ENCODE assay signal across 17 cellular contexts in genomic region chr1:8091691-8092090, GRCh38.
DNase-seq lines count a peak whose midpoint lies in the region; ATAC-seq, FAIRE-seq and TF ChIP-seq lines count a peak whose summit lies in the region.
"Had no signal": no experiment of that assay in that cellular context is flagged by ENCODE, and none has a peak within 500 bp of the region (broad histone marks: within the 10 kb centered on the region; RNA-seq: fewer than 3 reads in every experiment).

No MANE protein-coding gene starts in this region.

- FAIRE-seq in astrocyte (lab: Jason Lieb, UNC) (no peak), keratinocyte (lab: Jason Lieb, UNC) (no peak)

- H3K36me3 ChIP-seq in ACC112 (ENCODE audit: insufficient read depth, low read length) (no peaks in the 10 kb centered on the region), astrocyte (ENCODE audit: insufficient read depth, low read length) (no peaks in the 10 kb centered on the region), keratinocyte (ENCODE audit: control insufficient read depth in 2 of 2, extremely low read depth in 1 of 2, insufficient read depth in 2 of 2, low read length in 2 of 2) (no peaks in the 10 kb centered on the region), Karpas-422 (ENCODE audit: insufficient read depth, low read length) (no peaks in the 10 kb centered on the region)
- H3K36me3 ChIP-seq: neural progenitor cell, upper lobe of left lung had no signal

- DNase-seq in LHCN-M2 (ENCODE audit: low read depth) (peak; percentile 82), astrocyte (ENCODE audit: low read depth) (peak; percentile 56), keratinocyte (ENCODE audit: low read depth, low spot score) (no peak), left ventricle myocardium superior (no peak), NCI-H1694 (lab: John Stamatoyannopoulos, UW) (no peak), Karpas-422 (no peak)
- DNase-seq: activated CD8-positive, alpha-beta memory T cell treated with anti-CD3 and anti-CD28 coated beads, Interleukin-2, amount 10 ng/mL, durations not matched to agents 7 days and 5 days; CD4-positive, alpha-beta memory T cell; endodermal cell; NCI-H187 treated with DMSO at 0.1 percent for 48 hours; NCI-H446 treated with DMSO at 0.1 percent for 48 hours; upper lobe of left lung had no signal

- no peaks in the 10 kb centered on the region for H3K9me3 ChIP-seq in astrocyte (ENCODE audit: insufficient read depth, low read depth, low read length)
- H3K9me3 ChIP-seq in keratinocyte (ENCODE audit: control insufficient read depth, low read depth, low read length) = no peaks in the 10 kb centered on the region
- H3K9me3 ChIP-seq in Karpas-422 (ENCODE audit: low read length) = no peaks in the 10 kb centered on the region
- H3K9me3 ChIP-seq: upper lobe of left lung had no signal

- H3K79me2 ChIP-seq in ACC112 (ENCODE audit: control insufficient read depth, insufficient read depth, low read length, unreplicated experiment) (no peaks in the 10 kb centered on the region), astrocyte (ENCODE audit: insufficient read depth, low read length) (no peaks in the 10 kb centered on the region), keratinocyte (ENCODE audit: control insufficient read depth, insufficient read depth, low read length) (no peaks in the 10 kb centered on the region), Karpas-422 (ENCODE audit: low read length) (no peaks in the 10 kb centered on the region)

- H2AFZ ChIP-seq in ACC112 (ENCODE audit: low read length, unreplicated experiment) (no peak overlapping the region), astrocyte (ENCODE audit: low read depth, low read length) (no peak overlapping the region), keratinocyte (ENCODE audit: control insufficient read depth, low read length) (no peak overlapping the region), Karpas-422 (ENCODE audit: low read length) (no peak overlapping the region)
- H2AFZ ChIP-seq: neural progenitor cell had no signal

- H3K27ac Mint-ChIP-seq in astrocyte (ENCODE audit: unreplicated experiment) = peak overlapping the region; percentile 23
- H3K27ac Mint-ChIP-seq: activated CD8-positive, alpha-beta memory T cell treated with anti-CD3 and anti-CD28 coated beads, Interleukin-2, amount 10 ng/mL, durations not matched to agents 7 days and 5 days; CD4-positive, alpha-beta memory T cell; endodermal cell; stimulated activated memory B cell treated with anti-CD40 and anti-IgM and Interleukin-4, amounts not matched to agents 10 μg/mL and 1 μg/mL and 100 μg/mL, for 72 hours had no signal

- H3K4me3 ChIP-seq in ACC112 (ENCODE audit: low read depth, low read length) = no peak overlapping the region
- H3K4me3 ChIP-seq in astrocyte (ENCODE audit: insufficient read depth, low read depth, low read length) = no peak overlapping the region
- no peak overlapping the region for H3K4me3 ChIP-seq in keratinocyte (ENCODE audit: control insufficient read depth in 2 of 3, extremely low read depth in 1 of 3, insufficient read depth in 2 of 3, low read depth in 1 of 3, low read length in 3 of 3)
- no peak overlapping the region for H3K4me3 ChIP-seq in Karpas-422 (ENCODE audit: low read length)
- H3K4me3 ChIP-seq: neural progenitor cell, upper lobe of left lung had no signal

- no peak overlapping the region for H3K9ac ChIP-seq in astrocyte (ENCODE audit: low read length)
- no peak overlapping the region for H3K9ac ChIP-seq in keratinocyte (ENCODE audit: control insufficient read depth, extremely low read depth, insufficient read depth, low read length)
- H3K9ac ChIP-seq in Karpas-422 (ENCODE audit: low read length) = no peak overlapping the region
- H3K9ac ChIP-seq: neural progenitor cell had no signal

- H3K9me1 ChIP-seq in keratinocyte (ENCODE audit: control insufficient read depth, extremely low read depth, insufficient read depth, low read length) = no peaks in the 10 kb centered on the region

- H3K4me3 Mint-ChIP-seq in astrocyte (ENCODE audit: unreplicated experiment) = no peak overlapping the region
- H3K4me3 Mint-ChIP-seq: activated CD8-positive, alpha-beta memory T cell treated with anti-CD3 and anti-CD28 coated beads, Interleukin-2, amount 10 ng/mL, durations not matched to agents 7 days and 5 days; endodermal cell; mesothelial cell of epicardium; neural progenitor cell; stimulated activated memory B cell treated with anti-CD40 and anti-IgM and Interleukin-4, amounts not matched to agents 10 μg/mL and 1 μg/mL and 100 μg/mL, for 72 hours had no signal

- peak overlapping the region; percentile 96 for H3K27ac ChIP-seq in ACC112 (ENCODE audit: low read depth, low read length)
- peak overlapping the region; percentile 93 for H3K27ac ChIP-seq in astrocyte (ENCODE audit: low read depth, low read length)
- H3K27ac ChIP-seq in keratinocyte (ENCODE audit: control insufficient read depth, insufficient read depth, low read length) = peak overlapping the region; percentile 87
- no peak overlapping the region for H3K27ac ChIP-seq in Karpas-422 (ENCODE audit: low read length)
- H3K27ac ChIP-seq: neural progenitor cell, upper lobe of left lung had no signal

- no peaks in the 10 kb centered on the region for H3K9me3 Mint-ChIP-seq in astrocyte (ENCODE audit: unreplicated experiment)
- H3K9me3 Mint-ChIP-seq: CD4-positive, alpha-beta memory T cell; neural progenitor cell; stimulated activated memory B cell treated with anti-CD40 and anti-IgM and Interleukin-4, amounts not matched to agents 10 μg/mL and 1 μg/mL and 100 μg/mL, for 72 hours had no signal

- peaks cover 49% of the 10 kb centered on the region for H3K4me1 Mint-ChIP-seq in astrocyte (ENCODE audit: low read depth, unreplicated experiment)
- H3K4me1 Mint-ChIP-seq: stimulated activated memory B cell treated with anti-CD40 and anti-IgM and Interleukin-4, amounts not matched to agents 10 μg/mL and 1 μg/mL and 100 μg/mL, for 72 hours had no signal

- H4K20me1 ChIP-seq in astrocyte (ENCODE audit: insufficient read depth, low read length) (no peaks in the 10 kb centered on the region), keratinocyte (ENCODE audit: control insufficient read depth, extremely low read depth, insufficient read depth, low read length) (no peaks in the 10 kb centered on the region), Karpas-422 (ENCODE audit: insufficient read depth, low read depth, low read length) (no peaks in the 10 kb centered on the region)

- no peaks in the 10 kb centered on the region for H3K9me2 ChIP-seq in Karpas-422 (replicated peaks; ENCODE audit: insufficient read depth, low read length)

- dilution Hi-C loops in keratinocyte (cut with MboI; ENCODE audit: extremely low pct_ligation_motif_present, low sequenced_read_pairs) = no loop called here

- H3K27me3 ChIP-seq in ACC112 (ENCODE audit: insufficient read depth, low read length) (no peaks in the 10 kb centered on the region), astrocyte (ENCODE audit: insufficient read depth, low read length) (no peaks in the 10 kb centered on the region), keratinocyte (ENCODE audit: control insufficient read depth, extremely low read depth, insufficient read depth, low read length) (no peaks in the 10 kb centered on the region), Karpas-422 (ENCODE audit: low read length) (no peaks in the 10 kb centered on the region)
- H3K27me3 ChIP-seq: neural progenitor cell, upper lobe of left lung had no signal

- peak overlapping the region; percentile 2 for H3K4me2 ChIP-seq in astrocyte (ENCODE audit: low read length)
- H3K4me2 ChIP-seq in keratinocyte (ENCODE audit: control insufficient read depth, extremely low read depth, insufficient read depth, low read depth, low read length) = no peak overlapping the region
- no peak overlapping the region for H3K4me2 ChIP-seq in Karpas-422 (ENCODE audit: low read depth, low read length, poor library complexity, severe bottlenecking)
- H3K4me2 ChIP-seq: neural progenitor cell had no signal

- H3K4me1 ChIP-seq in ACC112 (ENCODE audit: control insufficient read depth, insufficient read depth, low read length, unreplicated experiment) (peaks cover 57% of the 10 kb centered on the region), astrocyte (ENCODE audit: insufficient read depth, low read length) (peaks cover 57% of the 10 kb centered on the region), keratinocyte (ENCODE audit: control insufficient read depth, extremely low read depth, insufficient read depth, low read length) (peaks cover 64% of the 10 kb centered on the region), Karpas-422 (ENCODE audit: low read length) (no peaks in the 10 kb centered on the region)
- H3K4me1 ChIP-seq: neural progenitor cell had no signal

- intact Hi-C loops in left ventricle myocardium superior (cut with micrococcal nuclease) = no loop called here

- no peaks in the 10 kb centered on the region for H3K27me3 Mint-ChIP-seq in astrocyte (ENCODE audit: low read depth, unreplicated experiment)
- H3K27me3 Mint-ChIP-seq: activated CD8-positive, alpha-beta memory T cell treated with anti-CD3 and anti-CD28 coated beads, Interleukin-2, amount 10 ng/mL, durations not matched to agents 7 days and 5 days had no signal

- TF ChIP-seq CTCF in astrocyte (IDR thresholded peaks at IDR 0.05; ENCODE audit: insufficient read depth, low read depth, low read length) (no peak), keratinocyte (optimal IDR thresholded peaks at IDR 0.05 in 1 of 3, IDR thresholded peaks at IDR 0.05 in 1 of 3, conservative IDR thresholded peaks at IDR 0.05 in 1 of 3; ENCODE audit: extremely low read depth in 1 of 3, insufficient read depth in 2 of 3, low read length in 3 of 3) (no peak)

- no peaks in the 10 kb centered on the region for H3K36me3 Mint-ChIP-seq in astrocyte (ENCODE audit: low read depth, unreplicated experiment)
- H3K36me3 Mint-ChIP-seq: CD4-positive, alpha-beta memory T cell; mesothelial cell of epicardium; neural progenitor cell; stimulated activated memory B cell treated with anti-CD40 and anti-IgM and Interleukin-4, amounts not matched to agents 10 μg/mL and 1 μg/mL and 100 μg/mL, for 72 hours had no signal

- no peak for ATAC-seq in left ventricle myocardium superior
- ATAC-seq in HG02623 (IDR thresholded peaks at IDR 0.05; ENCODE audit: unreplicated experiment) = no peak
- ATAC-seq: activated CD8-positive, alpha-beta memory T cell treated with anti-CD3 and anti-CD28 coated beads, Interleukin-2, amount 10 ng/mL, durations not matched to agents 7 days and 5 days; stimulated activated memory B cell treated with anti-CD40 and anti-IgM and Interleukin-4, amounts not matched to agents 10 μg/mL and 1 μg/mL and 100 μg/mL, for 72 hours had no signal

Comparison
In these comparisons a context has a peak if more than half of its experiments do, and no peak if none do; other contexts are left out.
1. DNase-seq: peak in LHCN-M2 (single experiment) and astrocyte (single experiment); none in keratinocyte (single experiment), left ventricle myocardium superior (single experiment), NCI-H1694 (single experiment) and Karpas-422 (single experiment).